In the genomic region with DNA sequence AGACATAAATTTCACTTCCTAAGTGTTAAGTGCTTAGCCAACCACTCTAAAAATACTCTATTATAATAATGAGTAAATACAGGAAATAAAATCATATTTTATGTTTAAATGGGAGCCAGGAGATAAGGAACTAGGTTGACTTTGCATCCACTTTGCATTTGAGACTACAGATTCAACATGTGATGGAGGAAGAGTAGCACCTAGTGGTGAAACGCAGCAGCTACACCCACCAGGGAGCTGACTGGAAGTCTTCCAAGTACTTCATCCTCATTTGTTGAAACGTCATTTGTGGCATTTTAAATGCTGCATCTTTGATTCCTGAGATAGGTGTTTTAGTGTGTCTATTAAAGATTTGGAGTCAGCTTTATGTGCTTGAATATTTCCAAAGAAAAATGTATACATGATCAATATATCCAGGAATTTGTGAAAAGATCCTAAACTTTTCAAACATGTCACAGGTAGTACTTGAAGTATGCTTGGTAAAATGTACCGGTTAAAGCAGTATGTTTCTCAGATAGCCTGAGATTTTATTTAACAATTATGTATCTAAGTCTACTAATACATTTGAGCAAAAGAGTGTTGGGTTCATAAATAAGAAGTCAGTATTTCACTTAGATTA, we compare ENCODE assay signal across 8 cellular contexts. TPM values are rescaled to one million over a fixed set of nuclear protein-coding genes. Genes with fewer than 3 reads are reported as not detected.
A peak's percentile ranks its signal among the peaks of the same experiment; 100 is the strongest.
DNase-seq lines count a peak whose midpoint lies in the region; ATAC-seq and TF ChIP-seq lines count a peak whose summit lies in the region.

No MANE protein-coding gene starts in this region.

- intact Hi-C loops in activated CD4-positive, alpha-beta memory T cell treated with anti-CD3 and anti-CD28 coated beads for 36 hours (cut with micrococcal nuclease): loop anchor here (1.0 to 10.0 kb wide), 5 partner anchors 81 to 1209 kb away; no protein-coding TSS in a partner anchor

- H3K27ac Mint-ChIP-seq in activated CD4-positive, alpha-beta memory T cell treated with anti-CD3 and anti-CD28 coated beads for 36 hours: no peak overlapping the region
- H3K27ac Mint-ChIP-seq in mesothelial cell of epicardium: no peak overlapping the region

- POLR2A ChIA-PET in activated CD4-positive, alpha-beta memory T cell treated with anti-CD3 and anti-CD28 coated beads for 36 hours (lab: Charles Lee): no interaction called here

- peaks cover 7% of the 10 kb centered on the region for H3K36me3 Mint-ChIP-seq in activated CD4-positive, alpha-beta memory T cell treated with anti-CD3 and anti-CD28 coated beads for 36 hours
- peaks cover 6% of the 10 kb centered on the region for H3K36me3 Mint-ChIP-seq in mesothelial cell of epicardium

- CTCF ChIA-PET in activated CD4-positive, alpha-beta memory T cell treated with anti-CD3 and anti-CD28 coated beads for 36 hours (lab: Charles Lee): interaction anchor here (0.6 to 3.4 kb wide), 32 partner anchors 9 to 1533 kb away, joined by 3 to 24 read pairs (median 4); a partner anchor contains a TSS

- H3K9me3 Mint-ChIP-seq in activated CD4-positive, alpha-beta memory T cell treated with anti-CD3 and anti-CD28 coated beads for 36 hours: peaks cover 11% of the 10 kb centered on the region
- H3K9me3 Mint-ChIP-seq in mesothelial cell of epicardium: peaks cover 15% of the 10 kb centered on the region

- H3K4me1 Mint-ChIP-seq in activated CD4-positive, alpha-beta memory T cell treated with anti-CD3 and anti-CD28 coated beads for 36 hours (ENCODE audit: low read depth): no peaks in the 10 kb centered on the region
- H3K4me1 Mint-ChIP-seq in mesothelial cell of epicardium: peaks cover 20% of the 10 kb centered on the region

- ATAC-seq in GM19452 (IDR thresholded peaks at IDR 0.05; ENCODE audit: unreplicated experiment) (peak; percentile 88), HG03460 (IDR thresholded peaks at IDR 0.05; ENCODE audit: unreplicated experiment) (peak; percentile 94)

- TF ChIP-seq CTCF in mesothelial cell of epicardium (IDR thresholded peaks at IDR 0.05; ENCODE audit: unreplicated experiment): peak; percentile 96

- H3K4me3 Mint-ChIP-seq in activated CD4-positive, alpha-beta memory T cell treated with anti-CD3 and anti-CD28 coated beads for 36 hours: no peak overlapping the region
- H3K4me3 Mint-ChIP-seq in mesothelial cell of epicardium: no peak overlapping the region

- peaks cover 8% of the 10 kb centered on the region for H3K27me3 Mint-ChIP-seq in activated CD4-positive, alpha-beta memory T cell treated with anti-CD3 and anti-CD28 coated beads for 36 hours
- H3K27me3 Mint-ChIP-seq in mesothelial cell of epicardium (ENCODE audit: low read depth): peaks cover 23% of the 10 kb centered on the region

- DNase-seq in CMK (ENCODE audit: low read depth) (peak; percentile 71), NCI-H82 treated with DMSO at 0.1 percent for 48 hours (lab: John Stamatoyannopoulos, UW; ENCODE audit: unreplicated experiment) (peak; percentile 63), mesothelial cell of epicardium (ENCODE audit: low spot score in 2 of 2, unreplicated experiment in 2 of 2) (peak; percentile 35 to 65)
- peak; percentile 77 for DNase-seq in activated CD4-positive, alpha-beta memory T cell treated with anti-CD3 and anti-CD28 coated beads for 36 hours
- peak; percentile 53 for DNase-seq in effector CD8-positive, alpha-beta T cell (lab: John Stamatoyannopoulos, UW)
- DNase-seq in stimulated activated CD8-positive, alpha-beta memory T cell treated with anti-CD3 and anti-CD28 coated beads, Interleukin-7, amount 100 ng/mL, for 4 hours (ENCODE audit: low read depth in 2 of 2): peak; percentile 33 to 59

RNA-seq across cellular contexts. Expression of a gene that starts 17.4 kb away (rescaled TPM):
- 1 to 10 TPM; 6.1 to 6.7 TPM for total RNA-seq in activated CD4-positive, alpha-beta memory T cell treated with anti-CD3 and anti-CD28 coated beads for 36 hours
- total RNA-seq in mesothelial cell of epicardium: 121 to 142 TPM (median 142 TPM) in 3 replicates

RNA-seq across cellular contexts. Expression of a gene that starts 44.7 kb away (rescaled TPM):
- not detected for total RNA-seq in activated CD4-positive, alpha-beta memory T cell treated with anti-CD3 and anti-CD28 coated beads for 36 hours
- total RNA-seq in mesothelial cell of epicardium: not detected in 3 replicates

Comparison
In these comparisons a context has a peak if more than half of its experiments do, and no peak if none do; other contexts are left out.
1. Peak in every context shown above with its lines: DNase-seq and ATAC-seq.
2. RNA of a gene that starts 17.4 kb away (total RNA-seq): 121 to 142 TPM in mesothelial cell of epicardium; 6.1 to 6.7 TPM in activated CD4-positive, alpha-beta memory T cell treated with anti-CD3 and anti-CD28 coated beads for 36 hours; every median in the first group is over 10 times any median in the second.